Comparison of ENCODE assay signal across 1 cellular context in the genomic region with DNA sequence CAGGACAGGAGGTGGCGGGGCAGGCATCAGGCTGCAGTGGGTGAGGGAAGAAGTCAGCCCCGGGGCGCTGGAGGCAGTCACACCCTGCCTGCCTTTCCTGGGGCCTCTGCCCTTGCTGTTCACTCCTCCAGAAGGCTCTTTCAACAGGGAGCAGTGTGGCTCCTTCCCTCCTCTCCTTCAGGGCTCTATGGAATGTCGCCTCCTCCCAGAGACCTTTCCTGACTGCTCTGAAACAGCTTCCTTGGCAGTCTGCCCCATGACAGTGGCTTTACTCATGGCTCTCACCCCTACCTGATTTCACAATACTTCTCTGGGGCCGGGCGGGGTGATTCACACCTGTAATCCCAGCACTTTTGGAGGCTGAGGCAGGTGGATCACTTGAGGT.
TF ChIP-seq lines count a peak whose summit lies in the region.

No MANE protein-coding gene starts in this region.

TF ChIP-seq in GM12878, 131 proteins besides CTCF, POLR2A, EP300 and RAD21:
- TF ChIP-seq, protein P1, sequence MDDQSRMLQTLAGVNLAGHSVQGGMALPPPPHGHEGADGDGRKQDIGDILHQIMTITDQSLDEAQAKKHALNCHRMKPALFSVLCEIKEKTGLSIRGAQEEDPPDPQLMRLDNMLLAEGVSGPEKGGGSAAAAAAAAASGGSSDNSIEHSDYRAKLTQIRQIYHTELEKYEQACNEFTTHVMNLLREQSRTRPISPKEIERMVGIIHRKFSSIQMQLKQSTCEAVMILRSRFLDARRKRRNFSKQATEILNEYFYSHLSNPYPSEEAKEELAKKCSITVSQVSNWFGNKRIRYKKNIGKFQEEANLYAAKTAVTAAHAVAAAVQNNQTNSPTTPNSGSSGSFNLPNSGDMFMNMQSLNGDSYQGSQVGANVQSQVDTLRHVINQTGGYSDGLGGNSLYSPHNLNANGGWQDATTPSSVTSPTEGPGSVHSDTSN (IDR thresholded peaks at IDR 0.05; ENCODE audit: insufficient replicate concordance, low read depth, low read length): no peak
- TF ChIP-seq EZH2 (IDR thresholded peaks at IDR 0.05; ENCODE audit: borderline replicate concordance, control insufficient read depth, low read depth, low read length) (no peak), BCL11A (IDR thresholded peaks at IDR 0.05; ENCODE audit: low read depth, low read length) (no peak), KAT2A (conservative IDR thresholded peaks at IDR 0.05; ENCODE audit: control insufficient read depth, low read depth, low read length) (no peak)
- TF ChIP-seq, protein P2, sequence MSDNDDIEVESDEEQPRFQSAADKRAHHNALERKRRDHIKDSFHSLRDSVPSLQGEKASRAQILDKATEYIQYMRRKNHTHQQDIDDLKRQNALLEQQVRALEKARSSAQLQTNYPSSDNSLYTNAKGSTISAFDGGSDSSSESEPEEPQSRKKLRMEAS (IDR thresholded peaks at IDR 0.05; ENCODE audit: low read depth, low read length): no peak
- TF ChIP-seq, protein P3, sequence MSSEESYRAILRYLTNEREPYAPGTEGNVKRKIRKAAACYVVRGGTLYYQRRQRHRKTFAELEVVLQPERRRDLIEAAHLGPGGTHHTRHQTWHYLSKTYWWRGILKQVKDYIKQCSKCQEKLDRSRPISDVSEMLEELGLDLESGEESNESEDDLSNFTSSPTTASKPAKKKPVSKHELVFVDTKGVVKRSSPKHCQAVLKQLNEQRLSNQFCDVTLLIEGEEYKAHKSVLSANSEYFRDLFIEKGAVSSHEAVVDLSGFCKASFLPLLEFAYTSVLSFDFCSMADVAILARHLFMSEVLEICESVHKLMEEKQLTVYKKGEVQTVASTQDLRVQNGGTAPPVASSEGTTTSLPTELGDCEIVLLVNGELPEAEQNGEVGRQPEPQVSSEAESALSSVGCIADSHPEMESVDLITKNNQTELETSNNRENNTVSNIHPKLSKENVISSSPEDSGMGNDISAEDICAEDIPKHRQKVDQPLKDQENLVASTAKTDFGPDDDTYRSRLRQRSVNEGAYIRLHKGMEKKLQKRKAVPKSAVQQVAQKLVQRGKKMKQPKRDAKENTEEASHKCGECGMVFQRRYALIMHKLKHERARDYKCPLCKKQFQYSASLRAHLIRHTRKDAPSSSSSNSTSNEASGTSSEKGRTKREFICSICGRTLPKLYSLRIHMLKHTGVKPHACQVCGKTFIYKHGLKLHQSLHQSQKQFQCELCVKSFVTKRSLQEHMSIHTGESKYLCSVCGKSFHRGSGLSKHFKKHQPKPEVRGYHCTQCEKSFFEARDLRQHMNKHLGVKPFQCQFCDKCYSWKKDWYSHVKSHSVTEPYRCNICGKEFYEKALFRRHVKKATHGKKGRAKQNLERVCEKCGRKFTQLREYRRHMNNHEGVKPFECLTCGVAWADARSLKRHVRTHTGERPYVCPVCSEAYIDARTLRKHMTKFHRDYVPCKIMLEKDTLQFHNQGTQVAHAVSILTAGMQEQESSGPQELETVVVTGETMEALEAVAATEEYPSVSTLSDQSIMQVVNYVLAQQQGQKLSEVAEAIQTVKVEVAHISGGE (CRISPR knock-in tag; IDR thresholded peaks at IDR 0.05): no peak
- TF ChIP-seq, protein P4, sequence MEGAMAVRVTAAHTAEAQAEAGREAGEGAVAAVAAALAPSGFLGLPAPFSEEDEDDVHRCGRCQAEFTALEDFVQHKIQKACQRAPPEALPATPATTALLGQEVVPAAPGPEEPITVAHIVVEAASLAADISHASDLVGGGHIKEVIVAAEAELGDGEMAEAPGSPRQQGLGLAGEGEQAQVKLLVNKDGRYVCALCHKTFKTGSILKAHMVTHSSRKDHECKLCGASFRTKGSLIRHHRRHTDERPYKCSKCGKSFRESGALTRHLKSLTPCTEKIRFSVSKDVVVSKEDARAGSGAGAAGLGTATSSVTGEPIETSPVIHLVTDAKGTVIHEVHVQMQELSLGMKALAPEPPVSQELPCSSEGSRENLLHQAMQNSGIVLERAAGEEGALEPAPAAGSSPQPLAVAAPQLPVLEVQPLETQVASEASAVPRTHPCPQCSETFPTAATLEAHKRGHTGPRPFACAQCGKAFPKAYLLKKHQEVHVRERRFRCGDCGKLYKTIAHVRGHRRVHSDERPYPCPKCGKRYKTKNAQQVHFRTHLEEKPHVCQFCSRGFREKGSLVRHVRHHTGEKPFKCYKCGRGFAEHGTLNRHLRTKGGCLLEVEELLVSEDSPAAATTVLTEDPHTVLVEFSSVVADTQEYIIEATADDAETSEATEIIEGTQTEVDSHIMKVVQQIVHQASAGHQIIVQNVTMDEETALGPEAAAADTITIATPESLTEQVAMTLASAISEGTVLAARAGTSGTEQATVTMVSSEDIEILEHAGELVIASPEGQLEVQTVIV (IDR thresholded peaks at IDR 0.05; ENCODE audit: borderline replicate concordance, partially characterized antibody): no peak
- TF ChIP-seq, protein P5, sequence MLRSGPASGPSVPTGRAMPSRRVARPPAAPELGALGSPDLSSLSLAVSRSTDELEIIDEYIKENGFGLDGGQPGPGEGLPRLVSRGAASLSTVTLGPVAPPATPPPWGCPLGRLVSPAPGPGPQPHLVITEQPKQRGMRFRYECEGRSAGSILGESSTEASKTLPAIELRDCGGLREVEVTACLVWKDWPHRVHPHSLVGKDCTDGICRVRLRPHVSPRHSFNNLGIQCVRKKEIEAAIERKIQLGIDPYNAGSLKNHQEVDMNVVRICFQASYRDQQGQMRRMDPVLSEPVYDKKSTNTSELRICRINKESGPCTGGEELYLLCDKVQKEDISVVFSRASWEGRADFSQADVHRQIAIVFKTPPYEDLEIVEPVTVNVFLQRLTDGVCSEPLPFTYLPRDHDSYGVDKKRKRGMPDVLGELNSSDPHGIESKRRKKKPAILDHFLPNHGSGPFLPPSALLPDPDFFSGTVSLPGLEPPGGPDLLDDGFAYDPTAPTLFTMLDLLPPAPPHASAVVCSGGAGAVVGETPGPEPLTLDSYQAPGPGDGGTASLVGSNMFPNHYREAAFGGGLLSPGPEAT (IDR thresholded peaks at IDR 0.05; ENCODE audit: low read depth): no peak
